15 cellular contexts compared by ENCODE assay signal in the genomic region with DNA sequence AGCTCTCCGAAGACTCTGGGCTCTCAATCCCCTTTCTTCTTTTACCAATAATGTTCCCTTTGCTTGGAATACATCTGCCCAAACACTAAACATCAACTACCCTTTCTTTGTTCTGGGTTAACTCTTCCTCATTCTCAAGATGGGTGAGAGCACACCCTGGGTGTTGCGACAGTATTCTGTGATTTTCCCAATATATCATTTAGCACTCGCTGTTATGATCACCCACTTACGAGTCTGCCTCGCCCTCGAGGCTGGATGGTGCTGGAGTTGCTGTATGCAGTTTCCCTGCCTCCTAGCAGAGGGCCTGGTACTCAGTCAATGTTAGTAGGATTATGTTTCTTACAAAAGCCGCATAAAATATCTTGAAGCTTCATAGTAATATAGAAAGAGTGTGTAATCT.
A peak's percentile ranks its signal among the peaks of the same experiment; 100 is the strongest.
DNase-seq lines count a peak whose midpoint lies in the region; TF ChIP-seq lines count a peak whose summit lies in the region.
"Had no signal": no experiment of that assay in that cellular context is flagged by ENCODE, and none has a peak within 500 bp of the region (broad histone marks: within the 10 kb centered on the region; RNA-seq: fewer than 3 reads in every experiment).

No MANE protein-coding gene starts in this region.

- no peaks in the 10 kb centered on the region for H3K36me3 Mint-ChIP-seq in neural crest cell (ENCODE audit: low read depth)
- no peaks in the 10 kb centered on the region for H3K36me3 Mint-ChIP-seq in activated T-helper 2 cell treated with anti-CD3 and anti-CD28 coated beads, Interferon-gamma antibody, Interleukin-2, Interleukin-4, amounts not matched to agents 10 μg/mL and 5 μg/mL and 100 μg/mL, durations not matched to agents 14 hours and 24 hours and 36 hours (ENCODE audit: low read depth)
- H3K36me3 Mint-ChIP-seq: immature natural killer cell, naive B cell had no signal

- H3K27ac ChIP-seq in HUES48 (ENCODE audit: low read depth, low read length) (peak overlapping the region; percentile 32), colonic mucosa (peak overlapping the region; percentile 68)
- H3K27ac ChIP-seq: BLaER1 had no signal

- DNase-seq in NCI-H345 treated with DMSO at 0.1 percent for 48 hours (lab: John Stamatoyannopoulos, UW; ENCODE audit: unreplicated experiment) (peak; percentile 59), colonic mucosa (peak; percentile 34), neural crest cell (ENCODE audit: low read depth, low spot score) (no peak), HPDE6-E6E7 (ENCODE audit: extremely low spot score) (no peak), NCI-H510A (lab: John Stamatoyannopoulos, UW) (no peak), middle frontal gyrus (ENCODE audit: extremely low spot score, low spot score) (no peak)
- DNase-seq in activated T-helper 2 cell treated with anti-CD3 and anti-CD28 coated beads, Interferon-gamma antibody, Interleukin-2, Interleukin-4, amounts not matched to agents 10 μg/mL and 5 μg/mL and 100 μg/mL, durations not matched to agents 14 hours and 24 hours and 36 hours (ENCODE audit: low spot score), result no peak
- DNase-seq: activated naive CD4-positive, alpha-beta T cell treated with anti-CD3 and anti-CD28 coated beads, Interleukin-2, amount 50 U/mL, for 16 hours; immature natural killer cell; naive B cell; NCI-H1694; sigmoid colon had no signal

- H3K4me1 Mint-ChIP-seq in neural crest cell, result peaks cover 63% of the 10 kb centered on the region
- H3K4me1 Mint-ChIP-seq in activated T-helper 2 cell treated with anti-CD3 and anti-CD28 coated beads, Interferon-gamma antibody, Interleukin-2, Interleukin-4, amounts not matched to agents 10 μg/mL and 5 μg/mL and 100 μg/mL, durations not matched to agents 14 hours and 24 hours and 36 hours (ENCODE audit: low read depth), result peaks cover 2% of the 10 kb centered on the region
- H3K4me1 Mint-ChIP-seq: immature natural killer cell, naive B cell had no signal

- H3K36me3 ChIP-seq in HUES48 (ENCODE audit: control insufficient read depth, insufficient read depth, low read length) (no peaks in the 10 kb centered on the region), colonic mucosa (no peaks in the 10 kb centered on the region)
- H3K36me3 ChIP-seq: BLaER1, sigmoid colon had no signal

- H3K27me3 Mint-ChIP-seq in neural crest cell (ENCODE audit: low read depth), result no peaks in the 10 kb centered on the region
- H3K27me3 Mint-ChIP-seq in activated T-helper 2 cell treated with anti-CD3 and anti-CD28 coated beads, Interferon-gamma antibody, Interleukin-2, Interleukin-4, amounts not matched to agents 10 μg/mL and 5 μg/mL and 100 μg/mL, durations not matched to agents 14 hours and 24 hours and 36 hours (ENCODE audit: low read depth), result no peaks in the 10 kb centered on the region

- H3K9me3 ChIP-seq in HUES48 (ENCODE audit: control insufficient read depth, insufficient read depth, low read length), result no peaks in the 10 kb centered on the region
- H3K9me3 ChIP-seq in colonic mucosa, result no peaks in the 10 kb centered on the region
- H3K9me3 ChIP-seq: BLaER1, sigmoid colon had no signal

- H3K27me3 ChIP-seq in HUES48 (ENCODE audit: control insufficient read depth, insufficient read depth, low read length) (no peaks in the 10 kb centered on the region), colonic mucosa (no peaks in the 10 kb centered on the region)
- H3K27me3 ChIP-seq: BLaER1, sigmoid colon had no signal

- H3K27ac Mint-ChIP-seq in neural crest cell (ENCODE audit: unreplicated experiment), result peak overlapping the region; percentile 94
- H3K27ac Mint-ChIP-seq in activated T-helper 2 cell treated with anti-CD3 and anti-CD28 coated beads, Interferon-gamma antibody, Interleukin-2, Interleukin-4, amounts not matched to agents 10 μg/mL and 5 μg/mL and 100 μg/mL, durations not matched to agents 14 hours and 24 hours and 36 hours, result no peak overlapping the region
- H3K27ac Mint-ChIP-seq: H9, immature natural killer cell, naive B cell had no signal

- no peak for TF ChIP-seq CTCF in colonic mucosa (IDR thresholded peaks at IDR 0.05)
- no peak for TF ChIP-seq CTCF in neural crest cell (conservative IDR thresholded peaks at IDR 0.05)

- peak overlapping the region; percentile 52 for H3K4me3 Mint-ChIP-seq in neural crest cell
- H3K4me3 Mint-ChIP-seq in activated T-helper 2 cell treated with anti-CD3 and anti-CD28 coated beads, Interferon-gamma antibody, Interleukin-2, Interleukin-4, amounts not matched to agents 10 μg/mL and 5 μg/mL and 100 μg/mL, durations not matched to agents 14 hours and 24 hours and 36 hours (ENCODE audit: low read depth), result no peak overlapping the region
- H3K4me3 Mint-ChIP-seq: H9, immature natural killer cell, naive B cell had no signal

- H3K4me3 ChIP-seq in HUES48 (ENCODE audit: low read depth, low read length) (no peak overlapping the region), colonic mucosa (no peak overlapping the region)
- H3K4me3 ChIP-seq: BLaER1, sigmoid colon had no signal

- H3K9ac ChIP-seq in HUES48 (ENCODE audit: low read depth, low read length), result no peak overlapping the region
- H3K9ac ChIP-seq in colonic mucosa (ENCODE audit: low read depth in 2 of 2, low read length in 2 of 2), result peak overlapping the region in 1 of 2 donors; percentile 3
- H3K9ac ChIP-seq: BLaER1 had no signal

- H3K4me1 ChIP-seq in HUES48 (ENCODE audit: control insufficient read depth, insufficient read depth, low read length), result peaks cover 2% of the 10 kb centered on the region; the same call in 1 of the 2 replicates
- H3K4me1 ChIP-seq in colonic mucosa, result no peaks in the 10 kb centered on the region
- H3K4me1 ChIP-seq: BLaER1, sigmoid colon had no signal

- intact Hi-C loops in colonic mucosa (cut with DNase I), result no loop called here
- intact Hi-C loops in activated T-helper 2 cell treated with anti-CD3 and anti-CD28 coated beads, Interferon-gamma antibody, Interleukin-2, Interleukin-4, amounts not matched to agents 10 μg/mL and 5 μg/mL and 100 μg/mL, durations not matched to agents 14 hours and 24 hours and 36 hours (cut with micrococcal nuclease), result no loop called here

- no peaks in the 10 kb centered on the region for H3K9me3 Mint-ChIP-seq in neural crest cell
- H3K9me3 Mint-ChIP-seq in activated T-helper 2 cell treated with anti-CD3 and anti-CD28 coated beads, Interferon-gamma antibody, Interleukin-2, Interleukin-4, amounts not matched to agents 10 μg/mL and 5 μg/mL and 100 μg/mL, durations not matched to agents 14 hours and 24 hours and 36 hours, result no peaks in the 10 kb centered on the region
- H3K9me3 Mint-ChIP-seq: H9 had no signal

Comparison
In these comparisons a context has a peak if more than half of its experiments do, and no peak if none do; other contexts are left out.
1. DNase-seq: peak in NCI-H345 treated with DMSO at 0.1 percent for 48 hours (single experiment) and colonic mucosa (single experiment); none in neural crest cell (single experiment), HPDE6-E6E7 (single experiment), NCI-H510A (single experiment), middle frontal gyrus (single experiment) and activated T-helper 2 cell treated with anti-CD3 and anti-CD28 coated beads, Interferon-gamma antibody, Interleukin-2, Interleukin-4, amounts not matched to agents 10 μg/mL and 5 μg/mL and 100 μg/mL, durations not matched to agents 14 hours and 24 hours and 36 hours (single experiment).